Comparison of ENCODE assay signal across 24 cellular contexts in the genomic region with DNA sequence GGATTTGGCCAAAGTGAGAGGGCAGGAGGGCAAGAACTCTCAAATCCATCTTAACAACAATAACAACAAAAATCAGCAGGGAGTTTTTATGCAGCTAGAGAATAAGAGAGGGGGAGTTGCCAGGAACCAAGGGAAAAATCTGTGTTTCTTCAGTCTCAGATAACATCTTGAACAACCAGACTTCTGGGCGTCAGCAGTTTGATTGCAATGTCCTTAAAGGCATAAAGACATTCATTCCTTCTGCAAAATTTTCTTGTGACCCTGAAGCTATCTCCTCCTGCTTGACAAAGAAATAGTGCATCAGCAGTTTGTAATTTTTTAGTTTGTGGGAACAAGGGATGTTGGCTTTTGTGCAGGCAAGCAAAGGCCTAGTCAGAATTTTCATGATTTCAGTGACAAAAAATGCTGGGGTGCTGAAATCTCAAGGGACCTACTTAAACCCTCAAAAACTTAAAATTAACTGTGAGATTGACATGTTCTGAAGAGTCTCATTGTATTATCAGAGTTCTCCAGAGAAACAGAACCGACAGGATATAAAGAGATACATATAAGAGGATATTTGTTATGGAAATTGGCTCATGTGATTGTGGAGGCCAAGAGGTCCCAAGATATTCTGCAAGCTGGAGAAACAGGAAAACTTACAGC.
"Had no signal": no experiment of that assay in that cellular context is flagged by ENCODE, and none has a peak within 500 bp of the region (broad histone marks: within the 10 kb centered on the region; RNA-seq: fewer than 3 reads in every experiment).

No MANE protein-coding gene starts in this region.

- ATAC-seq: body of pancreas; esophagus mucosa; gastroesophageal sphincter; left ventricle myocardium superior; stimulated activated effector memory CD8-positive, alpha-beta T cell treated with anti-CD3 and anti-CD28 coated beads, Interleukin-12 subunit alpha, Interleukin-12 subunit beta, amount 100 ng/mL, for 72 hours; T-cell had no signal

- H3K36me3 ChIP-seq: cardiac muscle cell, gastroesophageal sphincter, right lobe of liver, stomach, suprapubic skin, upper lobe of left lung had no signal

- DNase-seq: activated CD8-positive, alpha-beta memory T cell treated with anti-CD3 and anti-CD28 coated beads for 24 hours; activated CD8-positive, alpha-beta memory T cell treated with anti-CD3 and anti-CD28 coated beads, Interleukin-2, amount 50 U/mL, for 4 hours; activated naive CD4-positive, alpha-beta T cell treated with anti-CD3 and anti-CD28 coated beads for 36 hours; activated naive CD8-positive, alpha-beta T cell treated with anti-CD3 and anti-CD28 coated beads, Interleukin-2, amount 10 ng/mL, durations not matched to agents 7 days and 5 days; activated T-cell treated with anti-CD3 and anti-CD28 coated beads, Interleukin-2, amount 50 U/mL, for 48 hours; body of pancreas; head of caudate nucleus; hypothalamus; left ventricle myocardium superior; mammary epithelial cell; nucleus accumbens; right lobe of liver; small intestine; stimulated activated CD4-positive, alpha-beta T cell treated with anti-CD3 and anti-CD28 coated beads, Interleukin-2, amount 100 ng/mL, for 24 hours; stomach; T-cell; upper lobe of left lung had no signal

- H3K4me3 ChIP-seq: body of pancreas, cardiac muscle cell, gastroesophageal sphincter, right lobe of liver, stomach, suprapubic skin, upper lobe of left lung had no signal

- H3K4me1 ChIP-seq: body of pancreas, gastroesophageal sphincter, parathyroid adenoma, right lobe of liver, stomach, suprapubic skin, upper lobe of left lung had no signal

- H3K27me3 ChIP-seq: body of pancreas, cardiac muscle cell, gastroesophageal sphincter, right lobe of liver, stomach, suprapubic skin, upper lobe of left lung had no signal

- H3K27ac ChIP-seq: body of pancreas, cardiac muscle cell, gastroesophageal sphincter, parathyroid adenoma, right lobe of liver, stomach, suprapubic skin, upper lobe of left lung had no signal

- H3K9me3 ChIP-seq: body of pancreas, gastroesophageal sphincter, right lobe of liver, stomach, suprapubic skin, upper lobe of left lung had no signal

- FAIRE-seq: small intestine, TTC549 had no signal
